In genomic region chr17:44794699-44795413, GRCh38 we compare ENCODE assay signal across 1 cellular context.
TF ChIP-seq lines count a peak whose summit lies in the region.

No MANE protein-coding gene starts in this region.

TF ChIP-seq in HCT116, 20 proteins besides CTCF, POLR2A, EP300 and RAD21 (continued from another document):
- TF ChIP-seq, protein P1, sequence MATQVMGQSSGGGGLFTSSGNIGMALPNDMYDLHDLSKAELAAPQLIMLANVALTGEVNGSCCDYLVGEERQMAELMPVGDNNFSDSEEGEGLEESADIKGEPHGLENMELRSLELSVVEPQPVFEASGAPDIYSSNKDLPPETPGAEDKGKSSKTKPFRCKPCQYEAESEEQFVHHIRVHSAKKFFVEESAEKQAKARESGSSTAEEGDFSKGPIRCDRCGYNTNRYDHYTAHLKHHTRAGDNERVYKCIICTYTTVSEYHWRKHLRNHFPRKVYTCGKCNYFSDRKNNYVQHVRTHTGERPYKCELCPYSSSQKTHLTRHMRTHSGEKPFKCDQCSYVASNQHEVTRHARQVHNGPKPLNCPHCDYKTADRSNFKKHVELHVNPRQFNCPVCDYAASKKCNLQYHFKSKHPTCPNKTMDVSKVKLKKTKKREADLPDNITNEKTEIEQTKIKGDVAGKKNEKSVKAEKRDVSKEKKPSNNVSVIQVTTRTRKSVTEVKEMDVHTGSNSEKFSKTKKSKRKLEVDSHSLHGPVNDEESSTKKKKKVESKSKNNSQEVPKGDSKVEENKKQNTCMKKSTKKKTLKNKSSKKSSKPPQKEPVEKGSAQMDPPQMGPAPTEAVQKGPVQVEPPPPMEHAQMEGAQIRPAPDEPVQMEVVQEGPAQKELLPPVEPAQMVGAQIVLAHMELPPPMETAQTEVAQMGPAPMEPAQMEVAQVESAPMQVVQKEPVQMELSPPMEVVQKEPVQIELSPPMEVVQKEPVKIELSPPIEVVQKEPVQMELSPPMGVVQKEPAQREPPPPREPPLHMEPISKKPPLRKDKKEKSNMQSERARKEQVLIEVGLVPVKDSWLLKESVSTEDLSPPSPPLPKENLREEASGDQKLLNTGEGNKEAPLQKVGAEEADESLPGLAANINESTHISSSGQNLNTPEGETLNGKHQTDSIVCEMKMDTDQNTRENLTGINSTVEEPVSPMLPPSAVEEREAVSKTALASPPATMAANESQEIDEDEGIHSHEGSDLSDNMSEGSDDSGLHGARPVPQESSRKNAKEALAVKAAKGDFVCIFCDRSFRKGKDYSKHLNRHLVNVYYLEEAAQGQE (IDR thresholded peaks at IDR 0.05; ENCODE audit: low read depth), result no peak
- TF ChIP-seq SIN3A (IDR thresholded peaks at IDR 0.05; ENCODE audit: low read depth) (no peak), ZFX (IDR thresholded peaks at IDR 0.05) (no peak), TCF7L2 (IDR thresholded peaks at IDR 0.05; ENCODE audit: borderline replicate concordance, extremely low read depth, insufficient read depth, insufficient read length) (no peak), ZBTB33 (IDR thresholded peaks at IDR 0.05; ENCODE audit: extremely low read depth, insufficient replicate concordance, low read length) (no peak), SRF (IDR thresholded peaks at IDR 0.05; ENCODE audit: low read depth) (no peak), EGR1 (IDR thresholded peaks at IDR 0.05; ENCODE audit: low read depth) (no peak), ATF3 (IDR thresholded peaks at IDR 0.05) (no peak)
